Comparison of ENCODE assay signal across 1 cellular context in the genomic region with DNA sequence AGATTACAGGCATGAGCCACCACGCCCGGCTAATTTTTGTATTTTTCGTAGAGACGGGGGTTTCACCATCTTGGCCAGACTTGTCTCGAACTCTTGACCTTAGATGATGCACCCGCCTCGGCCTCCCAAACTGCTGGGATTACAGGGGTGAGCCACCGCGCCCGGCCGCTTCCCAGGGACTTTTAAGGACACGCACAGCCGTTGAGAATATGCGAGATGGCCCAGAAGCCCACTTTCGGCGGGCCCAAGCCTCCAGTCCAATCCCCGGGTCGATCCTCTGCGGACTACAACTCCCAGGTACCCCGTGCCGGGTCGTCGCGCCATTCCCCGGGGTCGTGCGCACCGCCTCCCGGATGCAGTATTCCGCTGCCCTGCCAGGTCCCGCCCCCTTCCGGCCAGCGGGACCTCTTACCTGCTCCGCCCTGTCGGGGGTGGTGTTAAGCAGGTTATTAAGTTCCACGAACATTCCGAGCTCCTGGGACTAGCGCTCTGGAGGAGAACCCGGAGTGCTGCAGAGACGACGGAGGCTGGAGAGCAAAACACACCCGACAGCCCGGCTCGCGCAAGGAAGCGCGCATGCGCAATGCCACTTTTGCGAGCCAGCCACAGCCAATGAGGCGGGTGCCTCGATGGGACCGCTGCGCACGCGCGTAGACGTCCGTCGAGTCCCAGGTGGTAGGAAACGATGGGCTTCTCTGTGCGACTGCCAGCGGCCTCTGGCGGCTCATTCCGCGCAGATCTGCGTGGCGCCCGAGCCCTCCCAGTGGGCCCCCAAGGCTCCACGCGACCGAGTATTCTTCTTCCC.
TF ChIP-seq lines count a peak whose summit lies in the region.

A gene with protein sequence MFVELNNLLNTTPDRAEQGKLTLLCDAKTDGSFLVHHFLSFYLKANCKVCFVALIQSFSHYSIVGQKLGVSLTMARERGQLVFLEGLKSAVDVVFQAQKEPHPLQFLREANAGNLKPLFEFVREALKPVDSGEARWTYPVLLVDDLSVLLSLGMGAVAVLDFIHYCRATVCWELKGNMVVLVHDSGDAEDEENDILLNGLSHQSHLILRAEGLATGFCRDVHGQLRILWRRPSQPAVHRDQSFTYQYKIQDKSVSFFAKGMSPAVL (minus strand): TSS at position 588 of the 805 bp plus-strand sequence. CDS start 122 bp downstream, at position 466.

TF ChIP-seq in HepG2, 621 proteins besides CTCF, POLR2A, EP300 and RAD21 (continued from another document and continues in another):
- TF ChIP-seq, protein P1, sequence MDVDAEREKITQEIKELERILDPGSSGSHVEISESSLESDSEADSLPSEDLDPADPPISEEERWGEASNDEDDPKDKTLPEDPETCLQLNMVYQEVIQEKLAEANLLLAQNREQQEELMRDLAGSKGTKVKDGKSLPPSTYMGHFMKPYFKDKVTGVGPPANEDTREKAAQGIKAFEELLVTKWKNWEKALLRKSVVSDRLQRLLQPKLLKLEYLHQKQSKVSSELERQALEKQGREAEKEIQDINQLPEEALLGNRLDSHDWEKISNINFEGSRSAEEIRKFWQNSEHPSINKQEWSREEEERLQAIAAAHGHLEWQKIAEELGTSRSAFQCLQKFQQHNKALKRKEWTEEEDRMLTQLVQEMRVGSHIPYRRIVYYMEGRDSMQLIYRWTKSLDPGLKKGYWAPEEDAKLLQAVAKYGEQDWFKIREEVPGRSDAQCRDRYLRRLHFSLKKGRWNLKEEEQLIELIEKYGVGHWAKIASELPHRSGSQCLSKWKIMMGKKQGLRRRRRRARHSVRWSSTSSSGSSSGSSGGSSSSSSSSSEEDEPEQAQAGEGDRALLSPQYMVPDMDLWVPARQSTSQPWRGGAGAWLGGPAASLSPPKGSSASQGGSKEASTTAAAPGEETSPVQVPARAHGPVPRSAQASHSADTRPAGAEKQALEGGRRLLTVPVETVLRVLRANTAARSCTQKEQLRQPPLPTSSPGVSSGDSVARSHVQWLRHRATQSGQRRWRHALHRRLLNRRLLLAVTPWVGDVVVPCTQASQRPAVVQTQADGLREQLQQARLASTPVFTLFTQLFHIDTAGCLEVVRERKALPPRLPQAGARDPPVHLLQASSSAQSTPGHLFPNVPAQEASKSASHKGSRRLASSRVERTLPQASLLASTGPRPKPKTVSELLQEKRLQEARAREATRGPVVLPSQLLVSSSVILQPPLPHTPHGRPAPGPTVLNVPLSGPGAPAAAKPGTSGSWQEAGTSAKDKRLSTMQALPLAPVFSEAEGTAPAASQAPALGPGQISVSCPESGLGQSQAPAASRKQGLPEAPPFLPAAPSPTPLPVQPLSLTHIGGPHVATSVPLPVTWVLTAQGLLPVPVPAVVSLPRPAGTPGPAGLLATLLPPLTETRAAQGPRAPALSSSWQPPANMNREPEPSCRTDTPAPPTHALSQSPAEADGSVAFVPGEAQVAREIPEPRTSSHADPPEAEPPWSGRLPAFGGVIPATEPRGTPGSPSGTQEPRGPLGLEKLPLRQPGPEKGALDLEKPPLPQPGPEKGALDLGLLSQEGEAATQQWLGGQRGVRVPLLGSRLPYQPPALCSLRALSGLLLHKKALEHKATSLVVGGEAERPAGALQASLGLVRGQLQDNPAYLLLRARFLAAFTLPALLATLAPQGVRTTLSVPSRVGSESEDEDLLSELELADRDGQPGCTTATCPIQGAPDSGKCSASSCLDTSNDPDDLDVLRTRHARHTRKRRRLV (CRISPR knock-in tag; IDR thresholded peaks at IDR 0.05): peak; percentile 74; the same call in 1 of the 2 replicates
- TF ChIP-seq YEATS2 (CRISPR knock-in tag; IDR thresholded peaks at IDR 0.05; ENCODE audit: borderline replicate concordance) (peak; percentile 96), KLF13 (CRISPR knock-in tag; IDR thresholded peaks at IDR 0.05) (no peak), HDAC2 (CRISPR knock-in tag; IDR thresholded peaks at IDR 0.05) (peak; percentile 12; the same call in 1 of the 2 replicates), ELF4 (CRISPR knock-in tag; IDR thresholded peaks at IDR 0.05; ENCODE audit: borderline replicate concordance) (no peak), ZNF563 (CRISPR knock-in tag; IDR thresholded peaks at IDR 0.05) (peak; percentile 61; the same call in 1 of the 2 replicates), MATR3 (CRISPR knock-in tag; IDR thresholded peaks at IDR 0.05) (no peak), HNRNPLL (IDR thresholded peaks at IDR 0.05; ENCODE audit: low read depth, low read length, poor library complexity, severe bottlenecking) (peak; percentile 72), ZNF570 (CRISPR knock-in tag; IDR thresholded peaks at IDR 0.05; ENCODE audit: borderline replicate concordance) (no peak), NFKBIZ (CRISPR knock-in tag; IDR thresholded peaks at IDR 0.05) (no peak; the same call in 1 of the 2 replicates), THRA (CRISPR knock-in tag; IDR thresholded peaks at IDR 0.05; ENCODE audit: borderline replicate concordance) (peak; percentile 70), SIN3A (IDR thresholded peaks at IDR 0.05; ENCODE audit: borderline replicate concordance, low read depth, low read length) (peak; percentile 67; the same call in 1 of the 2 replicates), IRF1 (CRISPR knock-in tag; IDR thresholded peaks at IDR 0.05; ENCODE audit: low read depth) (no peak), ZNF816 (CRISPR knock-in tag; IDR thresholded peaks at IDR 0.05; ENCODE audit: borderline replicate concordance) (peak; percentile 69; the same call in 1 of the 2 replicates), ATRX (CRISPR knock-in tag; IDR thresholded peaks at IDR 0.05; ENCODE audit: borderline replicate concordance) (no peak), RXRA (CRISPR knock-in tag; IDR thresholded peaks at IDR 0.05) (peak; percentile 84), SNAI1 (CRISPR knock-in tag; IDR thresholded peaks at IDR 0.05; ENCODE audit: borderline replicate concordance) (no peak), REST (IDR thresholded peaks at IDR 0.05; ENCODE audit: borderline replicate concordance in 1 of 2, low read depth in 1 of 2, low read length in 2 of 2) (peak in 1 of 2 experiments; percentile 5; a peak in 1 of 4 replicates), NR2C2 (CRISPR knock-in tag; IDR thresholded peaks at IDR 0.05; ENCODE audit: borderline replicate concordance) (peak; percentile 99), SMYD3 (CRISPR knock-in tag; IDR thresholded peaks at IDR 0.05) (0 out of 2 replicates have a peak, but pooled peaks have one; percentile 45)
- TF ChIP-seq, protein P2, sequence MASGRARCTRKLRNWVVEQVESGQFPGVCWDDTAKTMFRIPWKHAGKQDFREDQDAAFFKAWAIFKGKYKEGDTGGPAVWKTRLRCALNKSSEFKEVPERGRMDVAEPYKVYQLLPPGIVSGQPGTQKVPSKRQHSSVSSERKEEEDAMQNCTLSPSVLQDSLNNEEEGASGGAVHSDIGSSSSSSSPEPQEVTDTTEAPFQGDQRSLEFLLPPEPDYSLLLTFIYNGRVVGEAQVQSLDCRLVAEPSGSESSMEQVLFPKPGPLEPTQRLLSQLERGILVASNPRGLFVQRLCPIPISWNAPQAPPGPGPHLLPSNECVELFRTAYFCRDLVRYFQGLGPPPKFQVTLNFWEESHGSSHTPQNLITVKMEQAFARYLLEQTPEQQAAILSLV (CRISPR knock-in tag; IDR thresholded peaks at IDR 0.05; ENCODE audit: borderline replicate concordance): peak; percentile 58; the same call in 1 of the 2 replicates
- TF ChIP-seq, protein P3, sequence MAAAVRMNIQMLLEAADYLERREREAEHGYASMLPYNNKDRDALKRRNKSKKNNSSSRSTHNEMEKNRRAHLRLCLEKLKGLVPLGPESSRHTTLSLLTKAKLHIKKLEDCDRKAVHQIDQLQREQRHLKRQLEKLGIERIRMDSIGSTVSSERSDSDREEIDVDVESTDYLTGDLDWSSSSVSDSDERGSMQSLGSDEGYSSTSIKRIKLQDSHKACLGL (CRISPR knock-in tag; IDR thresholded peaks at IDR 0.05): peak; percentile 73; the same call in 1 of the 2 replicates
- TF ChIP-seq, protein P4, sequence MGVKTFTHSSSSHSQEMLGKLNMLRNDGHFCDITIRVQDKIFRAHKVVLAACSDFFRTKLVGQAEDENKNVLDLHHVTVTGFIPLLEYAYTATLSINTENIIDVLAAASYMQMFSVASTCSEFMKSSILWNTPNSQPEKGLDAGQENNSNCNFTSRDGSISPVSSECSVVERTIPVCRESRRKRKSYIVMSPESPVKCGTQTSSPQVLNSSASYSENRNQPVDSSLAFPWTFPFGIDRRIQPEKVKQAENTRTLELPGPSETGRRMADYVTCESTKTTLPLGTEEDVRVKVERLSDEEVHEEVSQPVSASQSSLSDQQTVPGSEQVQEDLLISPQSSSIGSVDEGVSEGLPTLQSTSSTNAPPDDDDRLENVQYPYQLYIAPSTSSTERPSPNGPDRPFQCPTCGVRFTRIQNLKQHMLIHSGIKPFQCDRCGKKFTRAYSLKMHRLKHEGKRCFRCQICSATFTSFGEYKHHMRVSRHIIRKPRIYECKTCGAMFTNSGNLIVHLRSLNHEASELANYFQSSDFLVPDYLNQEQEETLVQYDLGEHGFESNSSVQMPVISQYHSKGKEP (CRISPR knock-in tag; IDR thresholded peaks at IDR 0.05): no peak; the same call in 1 of the 2 replicates
- TF ChIP-seq, protein P5, sequence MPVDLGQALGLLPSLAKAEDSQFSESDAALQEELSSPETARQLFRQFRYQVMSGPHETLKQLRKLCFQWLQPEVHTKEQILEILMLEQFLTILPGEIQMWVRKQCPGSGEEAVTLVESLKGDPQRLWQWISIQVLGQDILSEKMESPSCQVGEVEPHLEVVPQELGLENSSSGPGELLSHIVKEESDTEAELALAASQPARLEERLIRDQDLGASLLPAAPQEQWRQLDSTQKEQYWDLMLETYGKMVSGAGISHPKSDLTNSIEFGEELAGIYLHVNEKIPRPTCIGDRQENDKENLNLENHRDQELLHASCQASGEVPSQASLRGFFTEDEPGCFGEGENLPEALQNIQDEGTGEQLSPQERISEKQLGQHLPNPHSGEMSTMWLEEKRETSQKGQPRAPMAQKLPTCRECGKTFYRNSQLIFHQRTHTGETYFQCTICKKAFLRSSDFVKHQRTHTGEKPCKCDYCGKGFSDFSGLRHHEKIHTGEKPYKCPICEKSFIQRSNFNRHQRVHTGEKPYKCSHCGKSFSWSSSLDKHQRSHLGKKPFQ (CRISPR knock-in tag; IDR thresholded peaks at IDR 0.05; ENCODE audit: insufficient replicate concordance): no peak
